1 cellular context compared by ENCODE assay signal in the genomic region with DNA sequence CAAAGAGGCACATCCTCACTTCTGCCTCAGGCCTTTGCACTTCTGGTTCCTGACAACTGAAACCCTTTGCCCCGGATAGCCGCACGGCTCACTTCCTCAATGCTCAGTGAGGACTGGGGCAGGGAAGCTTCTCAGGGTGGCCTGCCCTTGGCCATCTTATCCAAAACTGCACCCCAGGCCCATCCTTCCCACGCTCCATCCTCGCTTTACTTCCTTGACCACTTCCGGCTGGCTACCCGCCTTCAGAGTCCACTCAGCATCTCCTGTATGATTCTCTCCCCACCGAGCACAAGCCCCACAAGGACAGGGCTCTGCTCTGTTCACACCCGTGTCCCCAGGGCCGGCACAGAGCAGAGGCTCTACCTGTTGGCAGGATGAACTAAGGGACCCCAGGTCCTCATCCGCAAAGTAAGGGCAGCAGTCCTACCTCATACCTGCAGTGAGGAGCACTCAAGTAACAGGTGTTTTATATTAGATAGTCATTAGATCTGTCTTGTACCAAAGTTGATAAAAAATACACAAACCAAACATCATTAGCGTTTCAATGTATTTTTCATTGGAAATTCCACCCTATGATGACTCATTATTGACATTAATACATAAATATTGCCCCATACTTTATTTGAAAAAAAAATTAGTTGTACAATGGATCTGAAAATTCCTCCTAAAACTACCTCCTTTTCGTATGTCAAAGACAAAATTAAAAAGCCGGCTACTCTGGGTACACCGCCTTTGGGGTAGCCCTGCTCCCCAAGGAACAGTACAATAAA.
TF ChIP-seq lines count a peak whose summit lies in the region.

No MANE protein-coding gene starts in this region.

TF ChIP-seq in GM12878, 131 proteins besides CTCF, POLR2A, EP300 and RAD21:
- TF ChIP-seq, protein P1, sequence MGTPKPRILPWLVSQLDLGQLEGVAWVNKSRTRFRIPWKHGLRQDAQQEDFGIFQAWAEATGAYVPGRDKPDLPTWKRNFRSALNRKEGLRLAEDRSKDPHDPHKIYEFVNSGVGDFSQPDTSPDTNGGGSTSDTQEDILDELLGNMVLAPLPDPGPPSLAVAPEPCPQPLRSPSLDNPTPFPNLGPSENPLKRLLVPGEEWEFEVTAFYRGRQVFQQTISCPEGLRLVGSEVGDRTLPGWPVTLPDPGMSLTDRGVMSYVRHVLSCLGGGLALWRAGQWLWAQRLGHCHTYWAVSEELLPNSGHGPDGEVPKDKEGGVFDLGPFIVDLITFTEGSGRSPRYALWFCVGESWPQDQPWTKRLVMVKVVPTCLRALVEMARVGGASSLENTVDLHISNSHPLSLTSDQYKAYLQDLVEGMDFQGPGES (IDR thresholded peaks at IDR 0.05): no peak
- TF ChIP-seq, protein P2, sequence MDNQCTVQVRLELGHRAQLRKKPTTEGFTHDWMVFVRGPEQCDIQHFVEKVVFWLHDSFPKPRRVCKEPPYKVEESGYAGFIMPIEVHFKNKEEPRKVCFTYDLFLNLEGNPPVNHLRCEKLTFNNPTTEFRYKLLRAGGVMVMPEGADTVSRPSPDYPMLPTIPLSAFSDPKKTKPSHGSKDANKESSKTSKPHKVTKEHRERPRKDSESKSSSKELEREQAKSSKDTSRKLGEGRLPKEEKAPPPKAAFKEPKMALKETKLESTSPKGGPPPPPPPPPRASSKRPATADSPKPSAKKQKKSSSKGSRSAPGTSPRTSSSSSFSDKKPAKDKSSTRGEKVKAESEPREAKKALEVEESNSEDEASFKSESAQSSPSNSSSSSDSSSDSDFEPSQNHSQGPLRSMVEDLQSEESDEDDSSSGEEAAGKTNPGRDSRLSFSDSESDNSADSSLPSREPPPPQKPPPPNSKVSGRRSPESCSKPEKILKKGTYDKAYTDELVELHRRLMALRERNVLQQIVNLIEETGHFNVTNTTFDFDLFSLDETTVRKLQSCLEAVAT (IDR thresholded peaks at IDR 0.05): no peak
- TF ChIP-seq, protein P3, sequence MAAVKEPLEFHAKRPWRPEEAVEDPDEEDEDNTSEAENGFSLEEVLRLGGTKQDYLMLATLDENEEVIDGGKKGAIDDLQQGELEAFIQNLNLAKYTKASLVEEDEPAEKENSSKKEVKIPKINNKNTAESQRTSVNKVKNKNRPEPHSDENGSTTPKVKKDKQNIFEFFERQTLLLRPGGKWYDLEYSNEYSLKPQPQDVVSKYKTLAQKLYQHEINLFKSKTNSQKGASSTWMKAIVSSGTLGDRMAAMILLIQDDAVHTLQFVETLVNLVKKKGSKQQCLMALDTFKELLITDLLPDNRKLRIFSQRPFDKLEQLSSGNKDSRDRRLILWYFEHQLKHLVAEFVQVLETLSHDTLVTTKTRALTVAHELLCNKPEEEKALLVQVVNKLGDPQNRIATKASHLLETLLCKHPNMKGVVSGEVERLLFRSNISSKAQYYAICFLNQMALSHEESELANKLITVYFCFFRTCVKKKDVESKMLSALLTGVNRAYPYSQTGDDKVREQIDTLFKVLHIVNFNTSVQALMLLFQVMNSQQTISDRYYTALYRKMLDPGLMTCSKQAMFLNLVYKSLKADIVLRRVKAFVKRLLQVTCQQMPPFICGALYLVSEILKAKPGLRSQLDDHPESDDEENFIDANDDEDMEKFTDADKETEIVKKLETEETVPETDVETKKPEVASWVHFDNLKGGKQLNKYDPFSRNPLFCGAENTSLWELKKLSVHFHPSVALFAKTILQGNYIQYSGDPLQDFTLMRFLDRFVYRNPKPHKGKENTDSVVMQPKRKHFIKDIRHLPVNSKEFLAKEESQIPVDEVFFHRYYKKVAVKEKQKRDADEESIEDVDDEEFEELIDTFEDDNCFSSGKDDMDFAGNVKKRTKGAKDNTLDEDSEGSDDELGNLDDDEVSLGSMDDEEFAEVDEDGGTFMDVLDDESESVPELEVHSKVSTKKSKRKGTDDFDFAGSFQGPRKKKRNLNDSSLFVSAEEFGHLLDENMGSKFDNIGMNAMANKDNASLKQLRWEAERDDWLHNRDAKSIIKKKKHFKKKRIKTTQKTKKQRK (IDR thresholded peaks at IDR 0.05; ENCODE audit: low read depth, low read length): no peak
- no peak for TF ChIP-seq NFYA (IDR thresholded peaks at IDR 0.05; ENCODE audit: borderline replicate concordance, low read depth, low read length)
- TF ChIP-seq SIX5 (IDR thresholded peaks at IDR 0.05; ENCODE audit: low read depth, low read length, severe bottlenecking): no peak
- no peak for TF ChIP-seq CBX5 (IDR thresholded peaks at IDR 0.05; ENCODE audit: low read depth)
- TF ChIP-seq HCFC1 (IDR thresholded peaks at IDR 0.05; ENCODE audit: low read length): no peak
- no peak for TF ChIP-seq POLR2AphosphoS5 (IDR thresholded peaks at IDR 0.05; ENCODE audit: low read length)
- no peak for TF ChIP-seq SIN3A (IDR thresholded peaks at IDR 0.05; ENCODE audit: low read depth, low read length)
- no peak for TF ChIP-seq ESRRA (IDR thresholded peaks at IDR 0.05; ENCODE audit: low read length)
- no peak for TF ChIP-seq SMARCA5 (IDR thresholded peaks at IDR 0.05)
- TF ChIP-seq RELA (IDR thresholded peaks at IDR 0.05; ENCODE audit: borderline replicate concordance, partially characterized antibody): no peak
- TF ChIP-seq BHLHE40 (IDR thresholded peaks at IDR 0.05; ENCODE audit: borderline replicate concordance in 1 of 2, low read depth in 2 of 2, low read length in 1 of 2): no peak
- no peak for TF ChIP-seq MYC (IDR thresholded peaks at IDR 0.05; ENCODE audit: insufficient read depth, insufficient read length, insufficient replicate concordance, low read length, severe bottlenecking)
- TF ChIP-seq CEBPB (IDR thresholded peaks at IDR 0.05; ENCODE audit: borderline replicate concordance in 1 of 2, low read depth in 2 of 2, low read length in 2 of 2): no peak
- TF ChIP-seq CHD1 (IDR thresholded peaks at IDR 0.05; ENCODE audit: low read depth, low read length): no peak
- 0 out of 2 replicates have a peak, but pooled peaks have one; percentile 15 for TF ChIP-seq IRF4 (IDR thresholded peaks at IDR 0.05; ENCODE audit: low read depth, low read length)
- TF ChIP-seq RBBP5 (conservative IDR thresholded peaks at IDR 0.05): no peak
- TF ChIP-seq, protein P4, sequence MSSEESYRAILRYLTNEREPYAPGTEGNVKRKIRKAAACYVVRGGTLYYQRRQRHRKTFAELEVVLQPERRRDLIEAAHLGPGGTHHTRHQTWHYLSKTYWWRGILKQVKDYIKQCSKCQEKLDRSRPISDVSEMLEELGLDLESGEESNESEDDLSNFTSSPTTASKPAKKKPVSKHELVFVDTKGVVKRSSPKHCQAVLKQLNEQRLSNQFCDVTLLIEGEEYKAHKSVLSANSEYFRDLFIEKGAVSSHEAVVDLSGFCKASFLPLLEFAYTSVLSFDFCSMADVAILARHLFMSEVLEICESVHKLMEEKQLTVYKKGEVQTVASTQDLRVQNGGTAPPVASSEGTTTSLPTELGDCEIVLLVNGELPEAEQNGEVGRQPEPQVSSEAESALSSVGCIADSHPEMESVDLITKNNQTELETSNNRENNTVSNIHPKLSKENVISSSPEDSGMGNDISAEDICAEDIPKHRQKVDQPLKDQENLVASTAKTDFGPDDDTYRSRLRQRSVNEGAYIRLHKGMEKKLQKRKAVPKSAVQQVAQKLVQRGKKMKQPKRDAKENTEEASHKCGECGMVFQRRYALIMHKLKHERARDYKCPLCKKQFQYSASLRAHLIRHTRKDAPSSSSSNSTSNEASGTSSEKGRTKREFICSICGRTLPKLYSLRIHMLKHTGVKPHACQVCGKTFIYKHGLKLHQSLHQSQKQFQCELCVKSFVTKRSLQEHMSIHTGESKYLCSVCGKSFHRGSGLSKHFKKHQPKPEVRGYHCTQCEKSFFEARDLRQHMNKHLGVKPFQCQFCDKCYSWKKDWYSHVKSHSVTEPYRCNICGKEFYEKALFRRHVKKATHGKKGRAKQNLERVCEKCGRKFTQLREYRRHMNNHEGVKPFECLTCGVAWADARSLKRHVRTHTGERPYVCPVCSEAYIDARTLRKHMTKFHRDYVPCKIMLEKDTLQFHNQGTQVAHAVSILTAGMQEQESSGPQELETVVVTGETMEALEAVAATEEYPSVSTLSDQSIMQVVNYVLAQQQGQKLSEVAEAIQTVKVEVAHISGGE (CRISPR knock-in tag; IDR thresholded peaks at IDR 0.05): no peak
- TF ChIP-seq EZH2 (IDR thresholded peaks at IDR 0.05; ENCODE audit: borderline replicate concordance, control insufficient read depth, low read depth, low read length): no peak
- no peak for TF ChIP-seq STAT1 (conservative IDR thresholded peaks at IDR 0.05)
- TF ChIP-seq SPI1 (IDR thresholded peaks at IDR 0.05; ENCODE audit: borderline replicate concordance, insufficient read depth, low read depth, low read length): peak; percentile 89
- TF ChIP-seq, protein P5, sequence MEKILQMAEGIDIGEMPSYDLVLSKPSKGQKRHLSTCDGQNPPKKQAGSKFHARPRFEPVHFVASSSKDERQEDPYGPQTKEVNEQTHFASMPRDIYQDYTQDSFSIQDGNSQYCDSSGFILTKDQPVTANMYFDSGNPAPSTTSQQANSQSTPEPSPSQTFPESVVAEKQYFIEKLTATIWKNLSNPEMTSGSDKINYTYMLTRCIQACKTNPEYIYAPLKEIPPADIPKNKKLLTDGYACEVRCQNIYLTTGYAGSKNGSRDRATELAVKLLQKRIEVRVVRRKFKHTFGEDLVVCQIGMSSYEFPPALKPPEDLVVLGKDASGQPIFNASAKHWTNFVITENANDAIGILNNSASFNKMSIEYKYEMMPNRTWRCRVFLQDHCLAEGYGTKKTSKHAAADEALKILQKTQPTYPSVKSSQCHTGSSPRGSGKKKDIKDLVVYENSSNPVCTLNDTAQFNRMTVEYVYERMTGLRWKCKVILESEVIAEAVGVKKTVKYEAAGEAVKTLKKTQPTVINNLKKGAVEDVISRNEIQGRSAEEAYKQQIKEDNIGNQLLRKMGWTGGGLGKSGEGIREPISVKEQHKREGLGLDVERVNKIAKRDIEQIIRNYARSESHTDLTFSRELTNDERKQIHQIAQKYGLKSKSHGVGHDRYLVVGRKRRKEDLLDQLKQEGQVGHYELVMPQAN (conservative IDR thresholded peaks at IDR 0.05): no peak
- peak; percentile 35; the same call in 1 of the 2 replicates for TF ChIP-seq IKZF1 (conservative IDR thresholded peaks at IDR 0.05)
- no peak for TF ChIP-seq MEF2B (IDR thresholded peaks at IDR 0.05; ENCODE audit: partially characterized antibody, poor library complexity, severe bottlenecking)
TF ChIP-seq in GM12878: peak in this region for 3.
